Comparison of ENCODE assay signal across 13 cellular contexts in genomic region chr17:60161598-60162330, GRCh38. TPM values are rescaled to one million over a fixed set of nuclear protein-coding genes. Genes with fewer than 3 reads are reported as not detected.
DNase-seq lines count a peak whose midpoint lies in the region; ATAC-seq and TF ChIP-seq lines count a peak whose summit lies in the region.
"Had no signal": no experiment of that assay in that cellular context is flagged by ENCODE, and none has a peak within 500 bp of the region (broad histone marks: within the 10 kb centered on the region; RNA-seq: fewer than 3 reads in every experiment).

No MANE protein-coding gene starts in this region.

- intact Hi-C loops in heart left ventricle (cut with DNase I) (no loop called here), left ventricle myocardium superior (cut with micrococcal nuclease) (no loop called here), ascending aorta (cut with DNase I) (no loop called here), upper lobe of right lung (cut with DNase I) (no loop called here)

- H3K9me3 ChIP-seq in heart left ventricle (no peaks in the 10 kb centered on the region), ascending aorta (no peaks in the 10 kb centered on the region), upper lobe of right lung (no peaks in the 10 kb centered on the region)

- DNase-seq in heart left ventricle (peak in 1 of 5 donors; percentile 61), left ventricle myocardium superior (no peak), ascending aorta (ENCODE audit: low spot score in 2 of 2) (peak; percentile 38 to 80), left lobe of liver (ENCODE audit: low spot score) (no peak), upper lobe of right lung (peak; percentile 66), T-helper 1 cell (no peak)
- DNase-seq: activated CD8-positive, alpha-beta memory T cell treated with anti-CD3 and anti-CD28 coated beads, Interleukin-2, amount 50 U/mL, for 4 hours; GM23248; NCI-H187 had no signal

- peaks cover 0 to 5% (median 0%) of the 10 kb centered on the region in 9 donors for H3K36me3 ChIP-seq in heart left ventricle
- H3K36me3 ChIP-seq in ascending aorta: no peaks in the 10 kb centered on the region
- H3K36me3 ChIP-seq in upper lobe of right lung: no peaks in the 10 kb centered on the region

- H3K27ac ChIP-seq in heart left ventricle (peak overlapping the region in 10 of 12 donors; percentile 17 to 72 (median 57)), ascending aorta (no peak overlapping the region), upper lobe of right lung (peak overlapping the region; percentile 55)
- H3K27ac ChIP-seq: GM23248 had no signal

- WGBS in heart left ventricle, 4 donors: 35 to 39% (median 37%) methylated on average over 15 to 17 of the region's 17 CpGs

- no peak for TF ChIP-seq POLR2A in heart left ventricle (IDR thresholded peaks at IDR 0.05)

- peaks cover 0 to 14% (median 0%) of the 10 kb centered on the region in 9 donors for H3K27me3 ChIP-seq in heart left ventricle
- no peaks in the 10 kb centered on the region for H3K27me3 ChIP-seq in ascending aorta
- H3K27me3 ChIP-seq in upper lobe of right lung: no peaks in the 10 kb centered on the region

- H3K4me3 ChIP-seq in heart left ventricle (no peak overlapping the region), ascending aorta (no peak overlapping the region), upper lobe of right lung (no peak overlapping the region)
- H3K4me3 ChIP-seq: GM23248 had no signal

- ATAC-seq in heart left ventricle: peak in 3 of 4 donors; percentile 13 to 37 (median 17)
- ATAC-seq in left ventricle myocardium superior: no peak
- ATAC-seq in left lobe of liver: peak; percentile 28
- ATAC-seq in upper lobe of right lung: peak; percentile 56
- no peak for ATAC-seq in GM18861 (IDR thresholded peaks at IDR 0.05; ENCODE audit: unreplicated experiment)
- no peak for ATAC-seq in HG03457 (IDR thresholded peaks at IDR 0.05; ENCODE audit: unreplicated experiment)

- TF ChIP-seq CTCF in heart left ventricle (IDR thresholded peaks at IDR 0.05) (no peak), ascending aorta (IDR thresholded peaks at IDR 0.05) (no peak), upper lobe of right lung (IDR thresholded peaks at IDR 0.05) (no peak)

- H3K4me1 ChIP-seq in heart left ventricle (peaks cover 6 to 48% (median 28%) of the 10 kb centered on the region in 12 donors), ascending aorta (no peaks in the 10 kb centered on the region), upper lobe of right lung (no peaks in the 10 kb centered on the region)

RNA-seq across cellular contexts. Expression of gene CA4, which starts 12.0 kb away (rescaled TPM):
- 10 to 100 TPM; 12.4 to 20.4 (median 17.1) TPM for total RNA-seq in heart left ventricle
- 10 to 100 TPM; 21.0 to 54.0 TPM for polyA plus RNA-seq in heart left ventricle
- total RNA-seq in left ventricle myocardium superior: 17.0 TPM
- total RNA-seq in ascending aorta: 35.3 TPM
- 0.53 TPM for total RNA-seq in left lobe of liver
- 73.1 TPM for total RNA-seq in upper lobe of right lung
- total RNA-seq: GM23248, SK-MEL-5 had no signal
- polyA plus RNA-seq: BJ, GM23248 had no signal

Comparison
In these comparisons a context has a peak if more than half of its experiments do, and no peak if none do; other contexts are left out.
1. ATAC-seq: peak in heart left ventricle (3 of 4), left lobe of liver (single experiment) and upper lobe of right lung (single experiment); none in left ventricle myocardium superior (single experiment), GM18861 (single experiment) and HG03457 (single experiment).
2. DNase-seq: peak in ascending aorta (2 of 2) and upper lobe of right lung (single experiment); none in left ventricle myocardium superior (single experiment), left lobe of liver (single experiment) and T-helper 1 cell (0 of 5).
3. H3K27ac ChIP-seq: peak in heart left ventricle (10 of 12) and upper lobe of right lung (single experiment); none in ascending aorta (0 of 2).